Comparison of ENCODE assay signal across 7 cellular contexts in the genomic region with DNA sequence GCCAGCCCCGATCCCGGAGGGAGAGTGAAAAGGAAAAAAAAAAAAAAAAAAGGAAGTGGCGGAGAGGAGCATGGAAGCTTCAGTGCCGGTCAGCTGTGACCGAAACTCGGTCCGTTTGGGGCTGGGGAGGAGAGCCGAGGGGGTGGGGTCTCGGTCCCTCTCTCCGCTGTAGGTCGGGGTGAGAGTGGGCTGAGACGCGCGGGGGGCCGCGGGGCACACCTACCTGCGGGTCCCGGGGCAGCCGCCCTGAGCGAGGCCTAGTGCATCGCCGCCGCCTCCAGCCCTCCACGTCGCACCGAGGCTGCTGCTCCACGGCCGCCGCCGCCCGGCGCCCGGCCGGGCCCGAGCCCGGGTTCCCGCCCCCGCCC. TPM values are rescaled to one million over a fixed set of nuclear protein-coding genes. Genes with fewer than 3 reads are reported as not detected.
DNase-seq lines count a peak whose midpoint lies in the region; ATAC-seq and TF ChIP-seq lines count a peak whose summit lies in the region.

No MANE protein-coding gene starts in this region.

- no peaks in the 10 kb centered on the region for H3K27me3 Mint-ChIP-seq in IgD-negative memory B cell
- no peaks in the 10 kb centered on the region for H3K27me3 Mint-ChIP-seq in activated CD4-positive, alpha-beta memory T cell treated with anti-CD3 and anti-CD28 coated beads, Interleukin-2, amount 10 ng/mL, durations not matched to agents 7 days and 5 days

- no peak overlapping the region for H3K14ac ChIP-seq in neuronal stem cell (ENCODE audit: low read length)

- no peaks in the 10 kb centered on the region for H3K36me3 Mint-ChIP-seq in IgD-negative memory B cell
- H3K36me3 Mint-ChIP-seq in activated CD4-positive, alpha-beta memory T cell treated with anti-CD3 and anti-CD28 coated beads, Interleukin-2, amount 10 ng/mL, durations not matched to agents 7 days and 5 days (ENCODE audit: low read depth), result peaks cover 15% of the 10 kb centered on the region

- DNase-seq in GM03348 (ENCODE audit: low spot score) (peak; percentile 62), neuronal stem cell (ENCODE audit: low spot score) (peak; percentile 21), HT-29 (ENCODE audit: low spot score) (no peak)
- DNase-seq in activated CD4-positive, alpha-beta memory T cell treated with anti-CD3 and anti-CD28 coated beads, Interleukin-2, amount 10 ng/mL, durations not matched to agents 7 days and 5 days, result no peak

- peak overlapping the region; percentile 88 for H2AFZ ChIP-seq in neuronal stem cell (ENCODE audit: low read length)

- TF ChIP-seq POLR2A in gastroesophageal sphincter (IDR thresholded peaks at IDR 0.05), result no peak

- H2BK12ac ChIP-seq in neuronal stem cell (ENCODE audit: low read length), result no peak overlapping the region

- no peaks in the 10 kb centered on the region for H3K9me3 ChIP-seq in gastroesophageal sphincter
- H3K9me3 ChIP-seq in neuronal stem cell (replicated peaks in 1 of 2; ENCODE audit: control insufficient read depth in 2 of 2, insufficient read depth in 1 of 2, low read depth in 1 of 2, low read length in 2 of 2), result no peaks in the 10 kb centered on the region

- H3K4me1 ChIP-seq in gastroesophageal sphincter (peaks cover 4 to 58% (median 11%) of the 10 kb centered on the region in 3 donors), neuronal stem cell (ENCODE audit: control insufficient read depth in 2 of 2, insufficient read depth in 1 of 2, low read depth in 1 of 2, low read length in 2 of 2) (peaks cover 3 to 7% of the 10 kb centered on the region in 2 donors)

- H2AK5ac ChIP-seq in neuronal stem cell (ENCODE audit: low read depth, low read length), result peak overlapping the region; percentile 81

- no peak for TF ChIP-seq CTCF in gastroesophageal sphincter (IDR thresholded peaks at IDR 0.05)

- peak overlapping the region; percentile 95 for H2BK5ac ChIP-seq in neuronal stem cell (ENCODE audit: low read length)

- peaks cover 20 to 28% (median 22%) of the 10 kb centered on the region in 3 donors for H3K4me1 Mint-ChIP-seq in IgD-negative memory B cell
- H3K4me1 Mint-ChIP-seq in activated CD4-positive, alpha-beta memory T cell treated with anti-CD3 and anti-CD28 coated beads, Interleukin-2, amount 10 ng/mL, durations not matched to agents 7 days and 5 days, result peaks cover 42% of the 10 kb centered on the region

- H3K9me3 Mint-ChIP-seq in IgD-negative memory B cell, result no peaks in the 10 kb centered on the region
- no peaks in the 10 kb centered on the region for H3K9me3 Mint-ChIP-seq in activated CD4-positive, alpha-beta memory T cell treated with anti-CD3 and anti-CD28 coated beads, Interleukin-2, amount 10 ng/mL, durations not matched to agents 7 days and 5 days

- peak overlapping the region; percentile 81 for H2BK15ac ChIP-seq in neuronal stem cell (ENCODE audit: low read length)

- H3K18ac ChIP-seq in neuronal stem cell (ENCODE audit: low read length), result peak overlapping the region; percentile 97

- POLR2A ChIA-PET in activated CD4-positive, alpha-beta memory T cell treated with anti-CD3 and anti-CD28 coated beads, Interleukin-2, amount 10 ng/mL, durations not matched to agents 7 days and 5 days (lab: Charles Lee), result interaction anchor here (0.6 to 2.2 kb wide), 12 partner anchors 15 to 506 kb away, joined by 3 to 22 read pairs (median 4); a partner anchor contains a TSS

- CTCF ChIA-PET in activated CD4-positive, alpha-beta memory T cell treated with anti-CD3 and anti-CD28 coated beads, Interleukin-2, amount 10 ng/mL, durations not matched to agents 7 days and 5 days (lab: Charles Lee), result interaction anchor here (0.7 to 1.3 kb wide), 4 partner anchors 17 to 504 kb away, joined by 3 to 7 read pairs (median 4); no protein-coding TSS in a partner anchor

- no peak overlapping the region for H4K8ac ChIP-seq in neuronal stem cell (ENCODE audit: low read depth, low read length)

- WGBS in gastroesophageal sphincter (ENCODE audit: low coverage in 1 of 2), 2 donors, result 0% methylated on average over 5 to 7 of the region's 38 CpGs
- no CpG with 5 or more reads among the region's 38 CpGs for WGBS in neuronal stem cell (ENCODE audit: extremely low coverage in 2 of 2, insufficient read length in 2 of 2, insufficient replicate concordance in 1 of 2), 2 donors

- H3K27ac ChIP-seq in gastroesophageal sphincter (peak overlapping the region; percentile 89 to 99 (median 98)), neuronal stem cell (replicated peaks; ENCODE audit: low read length) (peak overlapping the region; percentile 97)

- peak overlapping the region; percentile 65 to 86 for H3K4me3 ChIP-seq in gastroesophageal sphincter
- H3K4me3 ChIP-seq in neuronal stem cell (ENCODE audit: low read length in 2 of 2), result peak overlapping the region; percentile 84 to 94

- H2BK120ac ChIP-seq in neuronal stem cell (ENCODE audit: low read depth, low read length), result peak overlapping the region; percentile 91

- ATAC-seq in GM21529 (IDR thresholded peaks at IDR 0.05; ENCODE audit: unreplicated experiment), result peak; percentile 52
- peak; percentile 74 for ATAC-seq in gastroesophageal sphincter

- no peak overlapping the region for H3K4ac ChIP-seq in neuronal stem cell (ENCODE audit: low read length)

- H3K79me1 ChIP-seq in neuronal stem cell (ENCODE audit: low read depth, low read length), result peaks cover 6% of the 10 kb centered on the region

- H3K4me2 ChIP-seq in neuronal stem cell (ENCODE audit: insufficient read depth, low read length, poor library complexity, severe bottlenecking), result peak overlapping the region; percentile 64

- H3K27me3 ChIP-seq in gastroesophageal sphincter (no peaks in the 10 kb centered on the region), neuronal stem cell (ENCODE audit: control insufficient read depth in 3 of 3, insufficient read depth in 3 of 3, low read depth in 1 of 3, low read length in 3 of 3) (no peaks in the 10 kb centered on the region)

- peak overlapping the region; percentile 20 for H3K23ac ChIP-seq in neuronal stem cell (ENCODE audit: low read depth, low read length, poor library complexity)

- no peak for TF ChIP-seq EP300 in gastroesophageal sphincter (IDR thresholded peaks at IDR 0.05)

- peak overlapping the region; percentile 94 for H3K9ac ChIP-seq in neuronal stem cell (ENCODE audit: low read depth, low read length, poor library complexity)

- no peak overlapping the region for H4K91ac ChIP-seq in neuronal stem cell (ENCODE audit: low read depth, low read length, poor library complexity)

- H3K4me3 Mint-ChIP-seq in IgD-negative memory B cell, result peak overlapping the region; percentile 92 to 100 (median 98)
- H3K4me3 Mint-ChIP-seq in activated CD4-positive, alpha-beta memory T cell treated with anti-CD3 and anti-CD28 coated beads, Interleukin-2, amount 10 ng/mL, durations not matched to agents 7 days and 5 days, result peak overlapping the region; percentile 98

- H3K27ac Mint-ChIP-seq in IgD-negative memory B cell, result peak overlapping the region; percentile 84 to 97 (median 94)
- peak overlapping the region; percentile 96 for H3K27ac Mint-ChIP-seq in activated CD4-positive, alpha-beta memory T cell treated with anti-CD3 and anti-CD28 coated beads, Interleukin-2, amount 10 ng/mL, durations not matched to agents 7 days and 5 days

- H3K36me3 ChIP-seq in gastroesophageal sphincter (no peaks in the 10 kb centered on the region), neuronal stem cell (replicated peaks in 1 of 2; ENCODE audit: control insufficient read depth in 2 of 2, insufficient read depth in 2 of 2, low read length in 2 of 2) (no peaks in the 10 kb centered on the region)

RNA-seq across cellular contexts. Expression of a gene that starts 0.5 kb away (rescaled TPM):
- polyA plus RNA-seq in IgD-negative memory B cell, result 5.2 TPM
- 10 to 100 TPM; 18.8 to 19.2 TPM for total RNA-seq in activated CD4-positive, alpha-beta memory T cell treated with anti-CD3 and anti-CD28 coated beads, Interleukin-2, amount 10 ng/mL, durations not matched to agents 7 days and 5 days
- total RNA-seq in gastroesophageal sphincter, result 10 to 100 TPM; 21.7 to 33.2 (median 27.2) TPM
- 19.8 TPM for polyA plus RNA-seq in neuronal stem cell (2013, experiment 1 of 2)
- 20.0 TPM for polyA plus RNA-seq in neuronal stem cell (2013, experiment 2 of 2)
- 8.5 and 10.6 TPM in 2 replicates for total RNA-seq in HT-29 (2014; rRNA removed; shearing (Covaris generic))

Comparison
In these comparisons a context has a peak if more than half of its experiments do, and no peak if none do; other contexts are left out.
1. DNase-seq: peak in GM03348 (single experiment) and neuronal stem cell (single experiment); none in activated CD4-positive, alpha-beta memory T cell treated with anti-CD3 and anti-CD28 coated beads, Interleukin-2, amount 10 ng/mL, durations not matched to agents 7 days and 5 days (single experiment) and HT-29 (single experiment).